Comparison of ENCODE assay signal across 17 cellular contexts in genomic region chr2:240781471-240782220, GRCh38. TPM values are rescaled to one million over a fixed set of nuclear protein-coding genes. Genes with fewer than 3 reads are reported as not detected.
DNase-seq lines count a peak whose midpoint lies in the region; ATAC-seq, FAIRE-seq and TF ChIP-seq lines count a peak whose summit lies in the region.
"Had no signal": no experiment of that assay in that cellular context is flagged by ENCODE, and none has a peak within 500 bp of the region (broad histone marks: within the 10 kb centered on the region; RNA-seq: fewer than 3 reads in every experiment).

No MANE protein-coding gene starts in this region.

- no peak overlapping the region for H2BK15ac ChIP-seq in H1 (ENCODE audit: low read length)

- peaks cover 0 to 7% of the 10 kb centered on the region in 2 experiments; a peak in 1 of 4 replicates for H3K79me2 ChIP-seq in H1 (ENCODE audit: control insufficient read depth in 1 of 2, insufficient read depth in 2 of 2, low read length in 2 of 2)

- no peaks in the 10 kb centered on the region for H3K9me3 ChIP-seq in H1 (ENCODE audit: insufficient read depth in 2 of 2, low read depth in 1 of 2, low read length in 1 of 2)
- H3K9me3 ChIP-seq: Peyer's patch had no signal

- WGBS in H1 (ENCODE audit: extremely low coverage in 1 of 2, insufficient coverage in 1 of 2, insufficient read length in 1 of 2, insufficient replicate concordance in 2 of 2, low coverage in 1 of 2, low lambda C conversion rate in 2 of 2, missing lambda C conversion rate in 1 of 2), 2 experiments, result 95% methylated on average over 55 of the region's 58 CpGs; no CpG with 5 or more reads in 1 of the 2 experiments

- no peak overlapping the region for H2BK20ac ChIP-seq in H1 (ENCODE audit: low read length)

- H2AFZ ChIP-seq in H1 (ENCODE audit: low read length), result no peak overlapping the region

- H3K4me1 Mint-ChIP-seq in natural killer cell treated with Interleukin-12 subunit alpha and Interleukin-12 subunit beta and Interleukin-15 and Interleukin-18, amount 100 ng/mL, for 72 hours (ENCODE audit: low read depth in 2 of 2), result no peaks in the 10 kb centered on the region
- H3K4me1 Mint-ChIP-seq in natural killer cell, result no peaks in the 10 kb centered on the region

- H3K14ac ChIP-seq in H1 (ENCODE audit: insufficient read length), result no peak overlapping the region

- no peak overlapping the region for H3K27ac ChIP-seq in H1 (ENCODE audit: low read depth, low read length)
- H3K27ac ChIP-seq: C4-2B, Peyer's patch had no signal

- no peaks in the 10 kb centered on the region for H3K27me3 ChIP-seq in H1 (replicated peaks in 1 of 4; ENCODE audit: control insufficient read depth in 3 of 4, extremely low read depth in 1 of 4, insufficient read depth in 3 of 4, low read length in 3 of 4)
- H3K27me3 ChIP-seq: Peyer's patch had no signal

- no peak overlapping the region for H4K91ac ChIP-seq in H1 (replicated peaks; ENCODE audit: insufficient read length, low read length)

- no peak overlapping the region for H4K5ac ChIP-seq in H1 (ENCODE audit: insufficient read length, low read depth, low read length)

- no peak for TF ChIP-seq POLR2A in H1 (IDR thresholded peaks at IDR 0.05; ENCODE audit: control extremely low read depth in 1 of 2, low read depth in 2 of 2, low read length in 2 of 2)

- H3K4me3 Mint-ChIP-seq in natural killer cell treated with Interleukin-12 subunit alpha and Interleukin-12 subunit beta and Interleukin-15 and Interleukin-18, amount 100 ng/mL, for 72 hours, result no peak overlapping the region
- H3K4me3 Mint-ChIP-seq in natural killer cell, result no peak overlapping the region

- ATAC-seq in natural killer cell treated with Interleukin-12 subunit alpha and Interleukin-12 subunit beta and Interleukin-15 and Interleukin-18, amount 100 ng/mL, for 72 hours, result no peak
- no peak for ATAC-seq in natural killer cell

- H4K8ac ChIP-seq in H1 (ENCODE audit: extremely low read depth, insufficient read depth, low read length), result peak overlapping the region; percentile 68; the same call in 1 of the 2 replicates

- peaks cover 10 to 61% (median 45%) of the 10 kb centered on the region in 4 experiments for H3K36me3 ChIP-seq in H1 (ENCODE audit: control insufficient read depth in 2 of 4, insufficient read depth in 4 of 4, low read length in 3 of 4)
- H3K36me3 ChIP-seq: Peyer's patch had no signal

- no peak overlapping the region for H2BK12ac ChIP-seq in H1 (ENCODE audit: low read depth, low read length)

- peaks cover 5% of the 10 kb centered on the region; the same call in 1 of the 2 replicates for H3K23me2 ChIP-seq in H1 (ENCODE audit: low read depth, low read length)

- no peak overlapping the region for H3K56ac ChIP-seq in H1 (replicated peaks; ENCODE audit: insufficient read length, low read depth, low read length)

- POLR2A ChIA-PET in H1 (lab: Charles Lee; ENCODE audit: partially characterized antibody), result interaction anchor here (1.3 to 20.0 kb wide), 9 partner anchors 10 to 66 kb away, joined by 3 to 291 read pairs (median 7); partner anchors contain the start of gene KIF1A

- TF ChIP-seq CTCF in natural killer cell (IDR thresholded peaks at IDR 0.05) (no peak), H1 (IDR thresholded peaks at IDR 0.05; ENCODE audit: control extremely low read depth in 1 of 3, insufficient read depth in 1 of 3, low read depth in 1 of 3, low read length in 3 of 3) (no peak)

- DNase-seq in natural killer cell treated with Interleukin-12 subunit alpha and Interleukin-12 subunit beta and Interleukin-15 and Interleukin-18, amount 100 ng/mL, for 72 hours (ENCODE audit: low spot score), result peak; percentile 54
- DNase-seq in natural killer cell (no peak), H1 (ENCODE audit: low read depth in 1 of 2, low spot score in 2 of 2) (no peak), putamen (ENCODE audit: low spot score) (peak; percentile 43), DMS114 treated with DMSO at 0.1 percent for 48 hours (lab: John Stamatoyannopoulos, UW; ENCODE audit: unreplicated experiment) (no peak), DMS 273 treated with DMSO at 0.1 percent for 48 hours (lab: John Stamatoyannopoulos, UW) (no peak), NCI-H2107 (lab: John Stamatoyannopoulos, UW) (no peak)
- DNase-seq: NCI-H1048, NCI-H146, NCI-H2081, NCI-H226, NCI-H524 treated with DMSO at 0.1 percent for 48 hours, Peyer's patch, SHP77 had no signal

- H2AK5ac ChIP-seq in H1 (ENCODE audit: low read depth, low read length), result no peak overlapping the region

- H2BK5ac ChIP-seq in H1 (ENCODE audit: low read depth, low read length), result no peak overlapping the region

- H3K27ac Mint-ChIP-seq in natural killer cell treated with Interleukin-12 subunit alpha and Interleukin-12 subunit beta and Interleukin-15 and Interleukin-18, amount 100 ng/mL, for 72 hours, result no peak overlapping the region
- no peak overlapping the region for H3K27ac Mint-ChIP-seq in natural killer cell

- peaks cover 0 to 2% (median 0%) of the 10 kb centered on the region in 4 experiments; a peak in 3 of 7 replicates for H3K4me1 ChIP-seq in H1 (replicated peaks in 1 of 4; ENCODE audit: control insufficient read depth in 3 of 4, insufficient read depth in 4 of 4, low read length in 3 of 4)
- H3K4me1 ChIP-seq: Peyer's patch had no signal

- H3K9me3 Mint-ChIP-seq in natural killer cell treated with Interleukin-12 subunit alpha and Interleukin-12 subunit beta and Interleukin-15 and Interleukin-18, amount 100 ng/mL, for 72 hours, result no peaks in the 10 kb centered on the region
- H3K9me3 Mint-ChIP-seq in natural killer cell, result no peaks in the 10 kb centered on the region

- no peak for TF ChIP-seq RAD21 in H1 (IDR thresholded peaks at IDR 0.05 in 1 of 2, conservative IDR thresholded peaks at IDR 0.05 in 1 of 2; ENCODE audit: low read depth in 2 of 2, low read length in 2 of 2)

- no peak for TF ChIP-seq EP300 in H1 (IDR thresholded peaks at IDR 0.05; ENCODE audit: borderline replicate concordance in 1 of 2, low read depth in 2 of 2, low read length in 2 of 2)

- H3K18ac ChIP-seq in H1 (ENCODE audit: extremely low read depth, low read length), result no peak overlapping the region

- H3K9ac ChIP-seq in H1 (replicated peaks in 1 of 4; ENCODE audit: extremely low read depth in 1 of 4, low read depth in 3 of 4, low read length in 3 of 4), result no peak overlapping the region

- intact Hi-C loops in natural killer cell (cut with micrococcal nuclease), result no loop called here

- peaks cover 9% of the 10 kb centered on the region for H3K79me1 ChIP-seq in H1 (ENCODE audit: low read depth, low read length)

- no peaks in the 10 kb centered on the region for H3K36me3 Mint-ChIP-seq in natural killer cell treated with Interleukin-12 subunit alpha and Interleukin-12 subunit beta and Interleukin-15 and Interleukin-18, amount 100 ng/mL, for 72 hours
- H3K36me3 Mint-ChIP-seq in natural killer cell, result no peaks in the 10 kb centered on the region

- no peak for FAIRE-seq in H1 (lab: Jason Lieb, UNC)
- FAIRE-seq: H54 had no signal

- no peak overlapping the region for H3K4me3 ChIP-seq in H1 (ENCODE audit: extremely low read depth in 1 of 4, insufficient read depth in 2 of 4, low read depth in 3 of 4, low read length in 4 of 4)
- H3K4me3 ChIP-seq: Peyer's patch had no signal

- CTCF ChIA-PET in H1 (lab: Charles Lee; ENCODE audit: partially characterized antibody), result interaction anchor here (1.3 to 1.8 kb wide), 3 partner anchors 11 to 46 kb away, joined by 3 to 8 read pairs (median 3); no protein-coding TSS in a partner anchor

- H3K4ac ChIP-seq in H1 (replicated peaks; ENCODE audit: insufficient read length, low read depth, low read length), result no peak overlapping the region

- peaks cover 16 to 30% of the 10 kb centered on the region in 2 experiments for H4K20me1 ChIP-seq in H1 (replicated peaks in 1 of 2; ENCODE audit: control insufficient read depth in 1 of 2, insufficient read depth in 2 of 2, low read length in 2 of 2)

- H3K23ac ChIP-seq in H1 (ENCODE audit: insufficient read length), result no peak overlapping the region

- no peaks in the 10 kb centered on the region for H3K27me3 Mint-ChIP-seq in natural killer cell treated with Interleukin-12 subunit alpha and Interleukin-12 subunit beta and Interleukin-15 and Interleukin-18, amount 100 ng/mL, for 72 hours
- no peaks in the 10 kb centered on the region for H3K27me3 Mint-ChIP-seq in natural killer cell (ENCODE audit: low read depth in 2 of 2)

- no peak overlapping the region for H3K4me2 ChIP-seq in H1 (ENCODE audit: insufficient read depth in 1 of 2, low read depth in 2 of 2, low read length in 2 of 2)

- H2BK120ac ChIP-seq in H1 (replicated peaks; ENCODE audit: low read depth, low read length), result no peak overlapping the region

TF ChIP-seq in H1, 55 proteins besides CTCF, POLR2A, EP300 and RAD21:
- TF ChIP-seq JUND (IDR thresholded peaks at IDR 0.05; ENCODE audit: low read length) (no peak), NRF1 (IDR thresholded peaks at IDR 0.05; ENCODE audit: low read depth, low read length) (no peak), EZH2 (IDR thresholded peaks at IDR 0.05; ENCODE audit: low read depth, low read length, severe bottlenecking) (no peak), ASH2L (IDR thresholded peaks at IDR 0.05; ENCODE audit: low read length) (no peak), RBBP5 (IDR thresholded peaks at IDR 0.05; ENCODE audit: borderline replicate concordance, low read depth, low read length) (no peak), NANOG (IDR thresholded peaks at IDR 0.05; ENCODE audit: insufficient read depth, low read depth, low read length, poor library complexity, severe bottlenecking) (no peak), POLR2AphosphoS5 (IDR thresholded peaks at IDR 0.05; ENCODE audit: low read depth, low read length) (0 out of 2 replicates have a peak, but pooled peaks have one; percentile 37)

RNA-seq across cellular contexts. Expression of gene KIF1A, which starts 38.4 kb away (rescaled TPM):
- under 1 TPM in 1 of 2 donors, not detected in 1; 0.45 TPM for total RNA-seq in natural killer cell treated with Interleukin-12 subunit alpha and Interleukin-12 subunit beta and Interleukin-15 and Interleukin-18, amount 100 ng/mL, for 72 hours
- under 1 TPM in 1 of 3 donors, not detected in 2; 0.09 TPM for total RNA-seq in natural killer cell
- 267 and 281 TPM in 2 replicates for total RNA-seq in H1 (2021; fragmentation: NEBNext Ultra II Directional; extraction: Animal tissue kit (Norgen Biotek cat#: 25700))
- 61.3 and 83.2 TPM in 2 replicates for polyA plus RNA-seq in H1 (2011; rRNA removed)
- 37.7 TPM for polyA plus RNA-seq in H1 (2011; cell fraction: cytosol; rRNA removed)
- 305 TPM for polyA plus RNA-seq in H1 (2011; cell fraction: nucleus; rRNA removed)
- polyA plus RNA-seq in H1 (2012, experiment 1 of 2), result 111 to 171 TPM (median 154 TPM) in 4 replicates
- 110 TPM for polyA plus RNA-seq in H1 (2012, experiment 2 of 2)
- polyA plus RNA-seq in H1 (2013, experiment 1 of 2), result 161 TPM
- 135 TPM for polyA plus RNA-seq in H1 (2013, experiment 2 of 2)
- polyA minus RNA-seq in H1 (2011; rRNA and poly(A)+ RNA removed), result 314 and 356 TPM in 2 replicates
- polyA minus RNA-seq in H1 (2011; cell fraction: cytosol; rRNA and poly(A)+ RNA removed), result 97.5 TPM
- 239 TPM for polyA minus RNA-seq in H1 (2011; cell fraction: nucleus; rRNA and poly(A)+ RNA removed)
- total RNA-seq: MCF 10A had no signal

Comparison
In these comparisons a context has a peak if more than half of its experiments do, and no peak if none do; other contexts are left out.
1. DNase-seq: peak in natural killer cell treated with Interleukin-12 subunit alpha and Interleukin-12 subunit beta and Interleukin-15 and Interleukin-18, amount 100 ng/mL, for 72 hours (single experiment) and putamen (single experiment); none in natural killer cell (single experiment), H1 (0 of 2), DMS114 treated with DMSO at 0.1 percent for 48 hours (single experiment), DMS 273 treated with DMSO at 0.1 percent for 48 hours (single experiment) and NCI-H2107 (single experiment).
2. RNA of gene KIF1A, which starts 38.4 kb away (total RNA-seq): 267 to 281 TPM in H1; 0.45 TPM in natural killer cell treated with Interleukin-12 subunit alpha and Interleukin-12 subunit beta and Interleukin-15 and Interleukin-18, amount 100 ng/mL, for 72 hours and 0.09 TPM in natural killer cell; every median in the first group is over 100 times any median in the second.